25 cellular contexts compared by ENCODE assay signal in the genomic region with DNA sequence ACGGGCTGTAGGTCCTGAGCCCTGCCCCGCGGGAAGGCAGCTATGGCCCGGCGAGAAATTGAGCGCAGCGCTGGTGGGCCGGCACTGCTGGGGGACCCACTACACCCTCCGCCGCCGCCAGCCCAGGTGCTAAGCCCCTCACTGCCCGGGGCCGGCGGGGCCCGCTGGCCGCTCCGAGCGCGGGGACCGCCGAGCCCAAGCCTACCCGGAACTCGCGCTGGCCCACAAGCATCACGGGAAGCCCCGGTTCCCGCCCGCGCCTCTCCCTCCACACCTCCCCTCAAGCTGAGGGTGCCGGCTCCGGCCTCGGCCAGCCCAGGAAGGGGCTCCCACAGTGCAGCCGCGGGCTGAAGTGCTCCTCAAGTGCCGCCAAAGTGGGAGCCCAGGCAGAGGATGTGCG.
"Had no signal": no experiment of that assay in that cellular context is flagged by ENCODE, and none has a peak within 500 bp of the region (broad histone marks: within the 10 kb centered on the region; RNA-seq: fewer than 3 reads in every experiment).

No MANE protein-coding gene starts in this region.

- H3K4me1 Mint-ChIP-seq: memory B cell had no signal

- H3K4me3 Mint-ChIP-seq: activated B cell treated with CpG ODN at 0.5 μM for 24 hours; activated CD4-positive, alpha-beta memory T cell treated with anti-CD3 and anti-CD28 coated beads for 36 hours; activated naive CD8-positive, alpha-beta T cell; activated T-helper 1 cell treated with anti-CD3 and anti-CD28 coated beads, Interleukin-12 subunit alpha, Interleukin-12 subunit beta, Interleukin-2, Interleukin-4 antibody, amounts not matched to agents 30 ng/mL and 10 ng/mL and 1 ng/mL, durations not matched to agents 14 hours and 24 hours and 36 hours; memory B cell; naive B cell; stimulated activated naive CD8-positive, alpha-beta T cell treated with anti-CD3 and anti-CD28 coated beads, Interleukin-15, amount 100 ng/mL, for 72 hours; T-cell had no signal

- ATAC-seq: left ventricle myocardium superior; mucosa of descending colon; stimulated activated naive CD8-positive, alpha-beta T cell treated with anti-CD3 and anti-CD28 coated beads, Interleukin-15, amount 100 ng/mL, for 72 hours; T-cell had no signal

- H3K4me3 ChIP-seq: cardiac muscle cell, mucosa of descending colon, prostate gland, right atrium auricular region, skin epidermis, suprapubic skin had no signal

- H3K27me3 Mint-ChIP-seq: activated naive CD8-positive, alpha-beta T cell; memory B cell; stimulated activated naive CD8-positive, alpha-beta T cell treated with anti-CD3 and anti-CD28 coated beads, Interleukin-15, amount 100 ng/mL, for 72 hours had no signal

- H3K27me3 ChIP-seq: cardiac muscle cell, right atrium auricular region, suprapubic skin had no signal

- H3K9me3 ChIP-seq: mucosa of descending colon, prostate gland, right atrium auricular region, suprapubic skin had no signal

- H3K36me3 Mint-ChIP-seq: activated CD4-positive, alpha-beta memory T cell treated with anti-CD3 and anti-CD28 coated beads for 36 hours; activated naive CD8-positive, alpha-beta T cell; memory B cell; naive B cell; T-cell; type B pancreatic cell had no signal

- H3K27ac Mint-ChIP-seq: activated B cell treated with CpG ODN at 0.5 μM for 24 hours; activated CD4-positive, alpha-beta memory T cell treated with anti-CD3 and anti-CD28 coated beads for 36 hours; activated naive CD8-positive, alpha-beta T cell; activated T-helper 1 cell treated with anti-CD3 and anti-CD28 coated beads, Interleukin-12 subunit alpha, Interleukin-12 subunit beta, Interleukin-2, Interleukin-4 antibody, amounts not matched to agents 30 ng/mL and 10 ng/mL and 1 ng/mL, durations not matched to agents 14 hours and 24 hours and 36 hours; memory B cell; stimulated activated naive CD8-positive, alpha-beta T cell treated with anti-CD3 and anti-CD28 coated beads, Interleukin-15, amount 100 ng/mL, for 72 hours; T-cell; type B pancreatic cell had no signal

- H3K9me3 Mint-ChIP-seq: activated B cell treated with CpG ODN at 0.5 μM for 24 hours; activated CD4-positive, alpha-beta memory T cell treated with anti-CD3 and anti-CD28 coated beads for 36 hours; activated T-helper 1 cell treated with anti-CD3 and anti-CD28 coated beads, Interleukin-12 subunit alpha, Interleukin-12 subunit beta, Interleukin-2, Interleukin-4 antibody, amounts not matched to agents 30 ng/mL and 10 ng/mL and 1 ng/mL, durations not matched to agents 14 hours and 24 hours and 36 hours; memory B cell; naive B cell; stimulated activated naive CD8-positive, alpha-beta T cell treated with anti-CD3 and anti-CD28 coated beads, Interleukin-15, amount 100 ng/mL, for 72 hours; T-cell; type B pancreatic cell had no signal

- DNase-seq: activated B cell treated with CpG ODN at 0.5 μM for 24 hours; activated CD4-positive, alpha-beta memory T cell treated with anti-CD3 and anti-CD28 coated beads for 36 hours; activated CD4-positive, alpha-beta T cell treated with anti-CD3 and anti-CD28 coated beads for 4 hours; activated T-cell treated with anti-CD3 and anti-CD28 coated beads for 4 hours; dermis blood vessel endothelial cell; foreskin melanocyte; kidney glomerular epithelial cell; left ventricle myocardium superior; mucosa of descending colon; naive B cell; nucleus accumbens; stimulated activated CD4-positive, alpha-beta T cell treated with anti-CD3 and anti-CD28 coated beads, Interleukin-15, amount 100 ng/mL, for 24 hours; stimulated activated CD4-positive, alpha-beta T cell treated with anti-CD3 and anti-CD28 coated beads, Interleukin-4, amount 100 ng/mL, for 1 hour; stimulated activated naive CD8-positive, alpha-beta T cell treated with anti-CD3 and anti-CD28 coated beads, Interleukin-15, amount 100 ng/mL, for 72 hours; T-cell had no signal

- H3K36me3 ChIP-seq: cardiac muscle cell, prostate gland, right atrium auricular region, suprapubic skin had no signal

- H3K4me1 ChIP-seq: prostate gland had no signal

- H3K27ac ChIP-seq: cardiac muscle cell, epithelial cell of prostate, prostate gland, right atrium auricular region, skin epidermis, suprapubic skin had no signal
